ENCODE assay signal across 9 cellular contexts in genomic region chr2:218959761-218960195, GRCh38. TPM values are rescaled to one million over a fixed set of nuclear protein-coding genes. Genes with fewer than 3 reads are reported as not detected.
DNase-seq lines count a peak whose midpoint lies in the region; ATAC-seq and TF ChIP-seq lines count a peak whose summit lies in the region.
"Had no signal": no experiment of that assay in that cellular context is flagged by ENCODE, and none has a peak within 500 bp of the region (broad histone marks: within the 10 kb centered on the region; RNA-seq: fewer than 3 reads in every experiment).

No MANE protein-coding gene starts in this region.

- H3K36me3 ChIP-seq in osteoblast (ENCODE audit: insufficient read depth, low read length) = no peaks in the 10 kb centered on the region

- DNase-seq in ELF-1 (ENCODE audit: low read depth, low spot score) (peak; percentile 40), choroid plexus epithelial cell (ENCODE audit: low read depth) (no peak), osteoblast (ENCODE audit: insufficient read length, low spot score, missing footprints) (peak; percentile 84), DMS153 treated with DMSO at 0.1 percent for 48 hours (lab: John Stamatoyannopoulos, UW; ENCODE audit: unreplicated experiment) (no peak), dedifferentiated amniotic fluid mesenchymal stem cell (ENCODE audit: extremely low spot score) (no peak)
- DNase-seq in activated naive CD4-positive, alpha-beta T cell treated with anti-CD3 and anti-CD28 coated beads, Interleukin-2, amount 50 U/mL, for 16 hours = no peak

- no peaks in the 10 kb centered on the region for H3K4me1 ChIP-seq in osteoblast (ENCODE audit: insufficient read depth, low read length)

- H3K79me2 ChIP-seq in osteoblast (ENCODE audit: insufficient read depth, low read length) = no peaks in the 10 kb centered on the region

- H3K27me3 ChIP-seq in osteoblast (ENCODE audit: insufficient read depth, low read length) = peaks cover 75% of the 10 kb centered on the region

- no peaks in the 10 kb centered on the region for H3K9me3 ChIP-seq in osteoblast (ENCODE audit: low read depth, low read length)

- peak; percentile 14 for ATAC-seq in HG03565 (IDR thresholded peaks at IDR 0.05; ENCODE audit: unreplicated experiment)
- no peak for ATAC-seq in HG02885 (IDR thresholded peaks at IDR 0.05; ENCODE audit: poor library complexity, unreplicated experiment)

- no peaks in the 10 kb centered on the region for H4K20me1 ChIP-seq in osteoblast (ENCODE audit: insufficient read depth, low read length)

- H3K4me3 ChIP-seq in choroid plexus epithelial cell (ENCODE audit: low read depth, low read length) (peak overlapping the region; percentile 40), osteoblast (ENCODE audit: insufficient read depth, low read length) (peak overlapping the region; percentile 33)

- TF ChIP-seq CTCF in choroid plexus epithelial cell (conservative IDR thresholded peaks at IDR 0.05; ENCODE audit: low read depth, low read length) (no peak), osteoblast (IDR thresholded peaks at IDR 0.05; ENCODE audit: extremely low read depth, low read depth, low read length) (no peak)

- H2AFZ ChIP-seq in osteoblast (ENCODE audit: low read length) = no peak overlapping the region

- H3K27ac ChIP-seq in osteoblast (ENCODE audit: low read depth, low read length) = no peak overlapping the region

- peak overlapping the region; percentile 51 for H3K4me2 ChIP-seq in osteoblast (ENCODE audit: insufficient read depth, low read length)

RNA-seq across cellular contexts. Expression of gene CDK5R2, which starts 0.3 kb away (rescaled TPM):
- total RNA-seq in osteoblast = not detected in 2 replicates

RNA-seq across cellular contexts. Expression of gene FEV, which starts 25.2 kb away (rescaled TPM):
- total RNA-seq in osteoblast = not detected in 2 replicates
- total RNA-seq: LHCN-M2 had no signal

RNA-seq across cellular contexts. Expression of gene CRYBA2, which starts 33.4 kb away (rescaled TPM):
- not detected in 2 replicates for total RNA-seq in osteoblast
- total RNA-seq: LHCN-M2 had no signal

Comparison
In these comparisons a context has a peak if more than half of its experiments do, and no peak if none do; other contexts are left out.
1. DNase-seq: peak in ELF-1 (single experiment) and osteoblast (single experiment); none in choroid plexus epithelial cell (single experiment), DMS153 treated with DMSO at 0.1 percent for 48 hours (single experiment), activated naive CD4-positive, alpha-beta T cell treated with anti-CD3 and anti-CD28 coated beads, Interleukin-2, amount 50 U/mL, for 16 hours (single experiment) and dedifferentiated amniotic fluid mesenchymal stem cell (single experiment).